15 cellular contexts compared by ENCODE assay signal in genomic region chr7:148944935-148945934, GRCh38.
A peak's percentile ranks its signal among the peaks of the same experiment; 100 is the strongest.
DNase-seq lines count a peak whose midpoint lies in the region; ATAC-seq, FAIRE-seq and TF ChIP-seq lines count a peak whose summit lies in the region.
"Had no signal": no experiment of that assay in that cellular context is flagged by ENCODE, and none has a peak within 500 bp of the region (broad histone marks: within the 10 kb centered on the region; RNA-seq: fewer than 3 reads in every experiment).

No MANE protein-coding gene starts in this region.

- H3K36me3 ChIP-seq in HEK293 (ENCODE audit: control insufficient read depth in 2 of 2, insufficient read depth in 1 of 2, low read length in 2 of 2) (no peaks in the 10 kb centered on the region), kidney (ENCODE audit: control insufficient read depth in 1 of 2, insufficient read depth in 2 of 2, low read length in 2 of 2) (no peaks in the 10 kb centered on the region)

- POLR2A ChIA-PET in HEK293 (lab: Yijun Ruan, JAX) = no interaction called here

- ATAC-seq in HG03196 (IDR thresholded peaks at IDR 0.05; ENCODE audit: unreplicated experiment) = no peak
- ATAC-seq in HG02678 (IDR thresholded peaks at IDR 0.05; ENCODE audit: unreplicated experiment) = no peak
- ATAC-seq in HG02852 (IDR thresholded peaks at IDR 0.05; ENCODE audit: unreplicated experiment) = no peak
- ATAC-seq: activated T-cell treated with anti-CD3 and anti-CD28 coated beads, Interleukin-2, amount 50 U/mL, for 72 hours; CD8-positive, alpha-beta T cell; left cardiac atrium; natural killer cell treated with Interleukin-12 subunit alpha and Interleukin-12 subunit beta and Interleukin-15 and Interleukin-18, amount 100 ng/mL, for 72 hours had no signal

- H3K9me3 ChIP-seq in HEK293 (ENCODE audit: control insufficient read depth, insufficient read depth, low read depth, low read length) (no peaks in the 10 kb centered on the region), kidney (ENCODE audit: control insufficient read depth in 1 of 2, low read length in 2 of 2) (no peaks in the 10 kb centered on the region)

- H3K4me1 ChIP-seq in HEK293 (ENCODE audit: control insufficient read depth, insufficient read depth, low read length) = no peaks in the 10 kb centered on the region
- H3K4me1 ChIP-seq in kidney (ENCODE audit: control insufficient read depth in 1 of 2, insufficient read depth in 1 of 2, low read depth in 1 of 2, low read length in 2 of 2) = peaks cover 0 to 2% of the 10 kb centered on the region in 2 donors

- CTCF ChIA-PET in HEK293 (lab: Yijun Ruan, JAX) = no interaction called here

- TF ChIP-seq CTCF in HEK293 (tag by site-specific recombination; IDR thresholded peaks at IDR 0.05) (no peak), kidney (IDR thresholded peaks at IDR 0.05; ENCODE audit: borderline replicate concordance, extremely low read depth, insufficient read depth) (no peak)

- FAIRE-seq in kidney (lab: Jason Lieb, UNC) = peak; percentile 99

- intact Hi-C loops in kidney (cut with DNase I) = no loop called here

- H3K9ac ChIP-seq in kidney (ENCODE audit: low read length in 2 of 2) = no peak overlapping the region

- H3K27ac ChIP-seq in HEK293 (ENCODE audit: extremely low read depth, low read depth, low read length) (no peak overlapping the region), kidney (ENCODE audit: low read depth in 2 of 2, low read length in 2 of 2) (no peak overlapping the region)

- DNase-seq in AG08395 (ENCODE audit: low spot score) = peak; percentile 33
- peak; percentile 47 for DNase-seq in amniotic stem cell (lab: John Stamatoyannopoulos, UW)
- DNase-seq in kidney = no peak
- no peak for DNase-seq in SKM-1 (lab: John Stamatoyannopoulos, UW; ENCODE audit: unreplicated experiment)
- DNase-seq: activated CD4-positive, CD25-positive, alpha-beta regulatory T cell treated with anti-CD3 and anti-CD28 coated beads, Interleukin-2, amount 50 U/mL, for 72 hours; activated T-cell treated with anti-CD3 and anti-CD28 coated beads, Interleukin-2, amount 50 U/mL, for 72 hours; CD8-positive, alpha-beta T cell; cerebellar nuclear complex; foreskin melanocyte; left cardiac atrium had no signal

- H3K4me3 ChIP-seq in HEK293 (ENCODE audit: low read depth, low read length) = no peak overlapping the region
- H3K4me3 ChIP-seq in kidney (ENCODE audit: low read length in 2 of 2) = no peak overlapping the region

TF ChIP-seq in HEK293, 187 proteins besides CTCF, POLR2A, EP300 and RAD21:
- 0 out of 2 replicates have a peak, but pooled peaks have one; percentile 41 for TF ChIP-seq RBAK (tag by site-specific recombination; IDR thresholded peaks at IDR 0.05)
- TF ChIP-seq ZNF391 (tag by site-specific recombination; IDR thresholded peaks at IDR 0.05; ENCODE audit: borderline replicate concordance, low read depth) = no peak
TF ChIP-seq in HEK293: peak in this region for 1.

Comparison
In these comparisons a context has a peak if more than half of its experiments do, and no peak if none do; other contexts are left out.
1. DNase-seq: peak in AG08395 (single experiment) and amniotic stem cell (single experiment); none in kidney (single experiment) and SKM-1 (single experiment).